16 cellular contexts compared by ENCODE assay signal in the genomic region with DNA sequence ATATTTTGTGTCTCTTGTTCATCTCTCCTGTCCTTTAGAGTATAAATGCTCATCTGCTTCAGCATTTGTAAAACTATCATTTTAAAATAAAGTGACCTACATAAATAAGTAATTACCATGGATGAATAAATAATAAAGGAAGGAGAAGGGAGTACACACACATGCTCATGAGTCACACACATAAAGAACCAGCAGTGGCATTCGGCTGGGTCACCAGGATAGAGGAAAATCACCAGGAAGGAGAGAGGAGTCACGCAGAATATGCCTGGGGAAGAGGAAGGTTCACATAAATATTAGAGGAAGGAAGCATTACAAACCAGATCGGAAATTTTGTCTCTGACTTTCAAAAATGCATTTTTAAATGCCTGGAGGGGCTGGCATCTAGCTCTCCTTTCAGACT. TPM values are rescaled to one million over a fixed set of nuclear protein-coding genes. Genes with fewer than 3 reads are reported as not detected.
DNase-seq lines count a peak whose midpoint lies in the region; ATAC-seq and TF ChIP-seq lines count a peak whose summit lies in the region.
"Had no signal": no experiment of that assay in that cellular context is flagged by ENCODE, and none has a peak within 500 bp of the region (broad histone marks: within the 10 kb centered on the region; RNA-seq: fewer than 3 reads in every experiment).

No MANE protein-coding gene starts in this region.

- no peak overlapping the region for H3K9ac ChIP-seq in endodermal cell (ENCODE audit: extremely low read depth, low read length, poor library complexity, severe bottlenecking)

- H3K27me3 Mint-ChIP-seq in Calu3 (ENCODE audit: unreplicated experiment), result no peaks in the 10 kb centered on the region
- no peaks in the 10 kb centered on the region for H3K27me3 Mint-ChIP-seq in nephron (ENCODE audit: low read depth)
- peaks cover 1% of the 10 kb centered on the region for H3K27me3 Mint-ChIP-seq in endodermal cell (ENCODE audit: insufficient read depth)
- H3K27me3 Mint-ChIP-seq: effector memory CD8-positive, alpha-beta T cell; progenitor cell of endocrine pancreas had no signal

- TF ChIP-seq CTCF in Calu3 (IDR thresholded peaks at IDR 0.05; ENCODE audit: unreplicated experiment) (no peak), nephron (IDR thresholded peaks at IDR 0.05; ENCODE audit: unreplicated experiment in 3 of 3) (no peak), lower lobe of right lung (IDR thresholded peaks at IDR 0.05) (no peak), endodermal cell (conservative IDR thresholded peaks at IDR 0.05) (no peak)

- peak overlapping the region; percentile 59 for H3K27ac ChIP-seq in epithelial cell of prostate
- H3K27ac ChIP-seq in lower lobe of right lung, result no peak overlapping the region
- H3K27ac ChIP-seq in endodermal cell (ENCODE audit: low read depth, low read length), result no peak overlapping the region

- WGBS in endodermal cell (ENCODE audit: insufficient coverage in 1 of 2, insufficient read length in 1 of 2), 2 experiments, result 98% methylated on average over 3 of the region's 3 CpGs; no CpG with 5 or more reads in 1 of the 2 experiments

- H3K4me3 Mint-ChIP-seq in Calu3 (ENCODE audit: low read depth, unreplicated experiment) (no peak overlapping the region), nephron (no peak overlapping the region), endodermal cell (no peak overlapping the region)
- H3K4me3 Mint-ChIP-seq: effector memory CD8-positive, alpha-beta T cell had no signal

- no TSS peak for BruUV-seq in Calu3 (replicated peaks; lab: Mats Ljungman, UMichigan)

- H3K9me3 ChIP-seq in lower lobe of right lung, result no peaks in the 10 kb centered on the region
- no peaks in the 10 kb centered on the region for H3K9me3 ChIP-seq in endodermal cell (ENCODE audit: control insufficient read depth, low read length)

- H3K27me3 ChIP-seq in lower lobe of right lung (ENCODE audit: low read depth) (no peaks in the 10 kb centered on the region), endodermal cell (ENCODE audit: control insufficient read depth, insufficient read depth, low read length, poor library complexity, severe bottlenecking) (no peaks in the 10 kb centered on the region)

- H3K36me3 ChIP-seq in lower lobe of right lung (no peaks in the 10 kb centered on the region), endodermal cell (ENCODE audit: control insufficient read depth, insufficient read depth, low read length) (no peaks in the 10 kb centered on the region)

- no peaks in the 10 kb centered on the region for H3K9me3 Mint-ChIP-seq in Calu3 (ENCODE audit: low read depth, unreplicated experiment)
- no peaks in the 10 kb centered on the region for H3K9me3 Mint-ChIP-seq in nephron
- H3K9me3 Mint-ChIP-seq in endodermal cell, result peaks cover 9% of the 10 kb centered on the region
- H3K9me3 Mint-ChIP-seq: effector memory CD8-positive, alpha-beta T cell had no signal

- DNase-seq in Calu3 (no peak), RKO (ENCODE audit: low spot score) (peak; percentile 22), epithelial cell of prostate (ENCODE audit: low read depth, low spot score) (no peak), NCI-H1105 treated with DMSO at 0.1 percent for 48 hours (lab: John Stamatoyannopoulos, UW) (no peak), lower lobe of right lung (no peak), endodermal cell (no peak)
- DNase-seq: activated CD4-positive, CD25-positive, alpha-beta regulatory T cell treated with anti-CD3 and anti-CD28 coated beads, Interleukin-2, amount 50 U/mL, for 72 hours; activated T-cell treated with anti-CD3 and anti-CD28 coated beads, Interleukin-2, amount 50 U/mL, for 48 hours; effector memory CD8-positive, alpha-beta T cell; KG1; NCI-H2029 treated with DMSO at 0.1 percent for 48 hours; stimulated activated naive CD4-positive, alpha-beta T cell treated with Interleukin-2 at 50 U/mL for 16 hours; SW 1271 had no signal

- ATAC-seq in lower lobe of right lung, result no peak
- ATAC-seq in HG02981 (IDR thresholded peaks at IDR 0.05; ENCODE audit: unreplicated experiment), result no peak
- ATAC-seq: effector memory CD8-positive, alpha-beta T cell had no signal

- peak overlapping the region; percentile 14 for H3K27ac Mint-ChIP-seq in Calu3 (ENCODE audit: unreplicated experiment)
- peak overlapping the region in 2 of 3 experiments; percentile 5 to 43 for H3K27ac Mint-ChIP-seq in nephron
- H3K27ac Mint-ChIP-seq in endodermal cell, result no peak overlapping the region
- H3K27ac Mint-ChIP-seq: effector memory CD8-positive, alpha-beta T cell; progenitor cell of endocrine pancreas had no signal

- no peaks in the 10 kb centered on the region for H3K36me3 Mint-ChIP-seq in Calu3 (ENCODE audit: insufficient read depth, unreplicated experiment)
- no peaks in the 10 kb centered on the region for H3K36me3 Mint-ChIP-seq in nephron (ENCODE audit: low read depth)
- no peaks in the 10 kb centered on the region for H3K36me3 Mint-ChIP-seq in endodermal cell (ENCODE audit: low read depth)

- H3K4me1 Mint-ChIP-seq in Calu3 (ENCODE audit: low read depth, unreplicated experiment) (peaks cover 29% of the 10 kb centered on the region), nephron (no peaks in the 10 kb centered on the region), endodermal cell (no peaks in the 10 kb centered on the region)

- CTCF ChIA-PET in Calu3 (lab: Charles Lee), result no interaction called here

- intact Hi-C loops in Calu3 (cut with micrococcal nuclease; ENCODE audit: unreplicated experiment) (no loop called here), lower lobe of right lung (cut with DNase I) (no loop called here)

- H3K4me1 ChIP-seq in lower lobe of right lung (peaks cover 6% of the 10 kb centered on the region), endodermal cell (ENCODE audit: control insufficient read depth, insufficient read depth, low read length) (no peaks in the 10 kb centered on the region)

- no peak overlapping the region for H3K4me3 ChIP-seq in lower lobe of right lung
- no peak overlapping the region for H3K4me3 ChIP-seq in endodermal cell (ENCODE audit: low read length)

RNA-seq across cellular contexts. Expression of gene MED14, which starts 38.5 kb away (rescaled TPM):
- 53.1 and 57.4 TPM in 2 replicates for total RNA-seq in Calu3 (2022)
- 32.6 TPM for total RNA-seq in lower lobe of right lung
- total RNA-seq in endodermal cell, result 10 to 100 TPM; 50.4 to 53.4 TPM
- 37.1 TPM for polyA plus RNA-seq in endodermal cell (2013, experiment 1 of 2)
- polyA plus RNA-seq in endodermal cell (2013, experiment 2 of 2), result 29.6 TPM
